Comparison of ENCODE assay signal across 30 cellular contexts in genomic region chr10:28555358-28555757, GRCh38. TPM values are rescaled to one million over a fixed set of nuclear protein-coding genes. Genes with fewer than 3 reads are reported as not detected.
DNase-seq lines count a peak whose midpoint lies in the region; ATAC-seq, FAIRE-seq and TF ChIP-seq lines count a peak whose summit lies in the region.
"Had no signal": no experiment of that assay in that cellular context is flagged by ENCODE, and none has a peak within 500 bp of the region (broad histone marks: within the 10 kb centered on the region; RNA-seq: fewer than 3 reads in every experiment).

No MANE protein-coding gene starts in this region.

- H2BK15ac ChIP-seq in mesenchymal stem cell (ENCODE audit: low read depth, poor library complexity, severe bottlenecking): no peak overlapping the region

- FAIRE-seq in urothelium cell line (lab: Jason Lieb, UNC) (no peak), D721Med (lab: Jason Lieb, UNC) (no peak)
- FAIRE-seq: A549 had no signal

- H3K36me3 Mint-ChIP-seq in activated naive CD4-positive, alpha-beta T cell treated with anti-CD3 and anti-CD28 coated beads, Interleukin-2, amount 50 U/mL, for 24 hours: peaks cover 20% of the 10 kb centered on the region
- peaks cover 22 to 78% of the 10 kb centered on the region in 2 donors for H3K36me3 Mint-ChIP-seq in activated naive CD4-positive, alpha-beta T cell treated with anti-CD3 and anti-CD28 coated beads, Interleukin-2, amount 50 U/mL, for 72 hours
- peaks cover 42% of the 10 kb centered on the region for H3K36me3 Mint-ChIP-seq in WTC11
- peaks cover 50% of the 10 kb centered on the region for H3K36me3 Mint-ChIP-seq in type B pancreatic cell

- peaks cover 13 to 76% of the 10 kb centered on the region in 2 experiments for H3K36me3 ChIP-seq in mesenchymal stem cell (ENCODE audit: control insufficient read depth in 1 of 2, insufficient read depth in 2 of 2, low read depth in 1 of 2, low read length in 2 of 2)
- H3K36me3 ChIP-seq: left ventricle myocardium inferior had no signal

- no peak for ATAC-seq in activated naive CD4-positive, alpha-beta T cell treated with anti-CD3 and anti-CD28 coated beads, Interleukin-2, amount 50 U/mL, for 72 hours
- ATAC-seq in WTC11 (no peak), HG03442 (IDR thresholded peaks at IDR 0.05; ENCODE audit: unreplicated experiment) (no peak)
- ATAC-seq: HCT116; sciatic nerve; stimulated activated naive CD8-positive, alpha-beta T cell treated with anti-CD3 and anti-CD28 coated beads, Interleukin-15, amount 100 ng/mL, for 72 hours had no signal

- TF ChIP-seq CTCF in WTC11 (IDR thresholded peaks at IDR 0.05): no peak
- TF ChIP-seq CTCF in type B pancreatic cell (conservative IDR thresholded peaks at IDR 0.05): no peak
- no peak for TF ChIP-seq CTCF in D721Med (IDR thresholded peaks at IDR 0.05; ENCODE audit: insufficient read depth, missing control alignments)

- H3K4me2 ChIP-seq in mesenchymal stem cell (ENCODE audit: low read length, poor library complexity, severe bottlenecking): no peak overlapping the region
- H3K4me2 ChIP-seq: A549, hepatocyte had no signal

- H3K9ac ChIP-seq in mesenchymal stem cell (ENCODE audit: low read length): no peak overlapping the region

- H3K18ac ChIP-seq in mesenchymal stem cell (ENCODE audit: low read depth in 1 of 2, low read length in 2 of 2): no peak overlapping the region

- peak overlapping the region; percentile 28 for H3K27ac ChIP-seq in mesenchymal stem cell (ENCODE audit: low read length, poor library complexity, severe bottlenecking)
- H3K27ac ChIP-seq: A549, esophagus muscularis mucosa, left ventricle myocardium inferior, RWPE1, SK-N-MC, tibial nerve had no signal

- H3K14ac ChIP-seq in mesenchymal stem cell (ENCODE audit: low read length in 2 of 2): no peak overlapping the region

- DNase-seq in activated naive CD4-positive, alpha-beta T cell treated with anti-CD3 and anti-CD28 coated beads, Interleukin-2, amount 50 U/mL, for 72 hours (ENCODE audit: low spot score in 2 of 2): no peak
- DNase-seq in WTC11 (ENCODE audit: low spot score) (no peak), mesenchymal stem cell (no peak), type B pancreatic cell (ENCODE audit: extremely low spot score, unreplicated experiment) (no peak), urothelium cell line (ENCODE audit: low spot score) (no peak), D721Med (ENCODE audit: insufficient read length, low spot score) (no peak)
- DNase-seq: activated CD4-positive, alpha-beta T cell treated with anti-CD3 and anti-CD28 coated beads, Interleukin-2, amount 10 ng/mL, durations not matched to agents 24 days and 14 days; activated naive CD8-positive, alpha-beta T cell treated with anti-CD3 and anti-CD28 coated beads for 36 hours; BE2C; Calu3; foreskin melanocyte; left ventricle myocardium inferior; midbrain; NCI-H1092; NCI-H2029 treated with DMSO at 0.1 percent for 48 hours; NCI-H2227 treated with DMSO at 0.1 percent for 48 hours; NCI-H774; stimulated activated naive CD8-positive, alpha-beta T cell treated with anti-CD3 and anti-CD28 coated beads, Interleukin-15, amount 100 ng/mL, for 72 hours; T-helper 2 cell had no signal

- no peak overlapping the region for H2BK120ac ChIP-seq in mesenchymal stem cell (ENCODE audit: low read depth, low read length)

- peaks cover 95% of the 10 kb centered on the region for H3K4me1 Mint-ChIP-seq in activated naive CD4-positive, alpha-beta T cell treated with anti-CD3 and anti-CD28 coated beads, Interleukin-2, amount 50 U/mL, for 24 hours
- peaks cover 68% of the 10 kb centered on the region for H3K4me1 Mint-ChIP-seq in WTC11
- peaks cover 53% of the 10 kb centered on the region for H3K4me1 Mint-ChIP-seq in type B pancreatic cell (ENCODE audit: unreplicated experiment)

- H4K91ac ChIP-seq in mesenchymal stem cell (ENCODE audit: low read length): no peak overlapping the region

- H3K79me1 ChIP-seq in mesenchymal stem cell (replicated peaks; ENCODE audit: low read length, poor library complexity, severe bottlenecking): no peaks in the 10 kb centered on the region

- WGBS in mesenchymal stem cell: 100% methylated on average over 2 of the region's 2 CpGs

- CTCF ChIA-PET in WTC11 (lab: Charles Lee): no interaction called here

- H3K9me3 ChIP-seq in mesenchymal stem cell (ENCODE audit: control insufficient read depth, low read length): no peaks in the 10 kb centered on the region
- H3K9me3 ChIP-seq: A549, BE2C, esophagus muscularis mucosa, left ventricle myocardium inferior, tibial nerve had no signal

- no peak overlapping the region for H4K8ac ChIP-seq in mesenchymal stem cell (ENCODE audit: low read length)

- H3K9me3 Mint-ChIP-seq in activated naive CD4-positive, alpha-beta T cell treated with anti-CD3 and anti-CD28 coated beads, Interleukin-2, amount 50 U/mL, for 24 hours: no peaks in the 10 kb centered on the region
- H3K9me3 Mint-ChIP-seq in activated naive CD4-positive, alpha-beta T cell treated with anti-CD3 and anti-CD28 coated beads, Interleukin-2, amount 50 U/mL, for 72 hours: peaks cover 0 to 8% of the 10 kb centered on the region in 2 donors
- H3K9me3 Mint-ChIP-seq in WTC11 (no peaks in the 10 kb centered on the region), type B pancreatic cell (no peaks in the 10 kb centered on the region)
- H3K9me3 Mint-ChIP-seq: activated CD4-positive, alpha-beta T cell treated with anti-CD3 and anti-CD28 coated beads, Interleukin-2, amount 10 ng/mL, durations not matched to agents 24 days and 14 days; activated naive CD8-positive, alpha-beta T cell treated with anti-CD3 and anti-CD28 coated beads for 36 hours; neural crest cell had no signal

- H2BK12ac ChIP-seq in mesenchymal stem cell (ENCODE audit: low read length in 2 of 2): no peak overlapping the region

- no peak overlapping the region for H3K27ac Mint-ChIP-seq in activated naive CD4-positive, alpha-beta T cell treated with anti-CD3 and anti-CD28 coated beads, Interleukin-2, amount 50 U/mL, for 24 hours
- no peak overlapping the region for H3K27ac Mint-ChIP-seq in activated naive CD4-positive, alpha-beta T cell treated with anti-CD3 and anti-CD28 coated beads, Interleukin-2, amount 50 U/mL, for 72 hours
- peak overlapping the region; percentile 90 for H3K27ac Mint-ChIP-seq in WTC11
- peak overlapping the region; percentile 45 for H3K27ac Mint-ChIP-seq in type B pancreatic cell
- H3K27ac Mint-ChIP-seq: activated naive CD8-positive, alpha-beta T cell treated with anti-CD3 and anti-CD28 coated beads for 36 hours; stimulated activated naive CD8-positive, alpha-beta T cell treated with anti-CD3 and anti-CD28 coated beads, Interleukin-15, amount 100 ng/mL, for 72 hours had no signal

- no peak overlapping the region for H3K23ac ChIP-seq in mesenchymal stem cell (ENCODE audit: low read length in 2 of 2)

- POLR2A ChIA-PET in WTC11 (lab: Charles Lee): interaction anchor here (1.1 kb wide), 1 partner anchor 10 kb away, joined by 3 read pairs; no protein-coding TSS in a partner anchor

- H3K4me3 Mint-ChIP-seq in activated naive CD4-positive, alpha-beta T cell treated with anti-CD3 and anti-CD28 coated beads, Interleukin-2, amount 50 U/mL, for 24 hours: peak overlapping the region; percentile 16
- no peak overlapping the region for H3K4me3 Mint-ChIP-seq in WTC11
- H3K4me3 Mint-ChIP-seq in type B pancreatic cell: no peak overlapping the region
- H3K4me3 Mint-ChIP-seq: activated CD4-positive, alpha-beta T cell treated with anti-CD3 and anti-CD28 coated beads, Interleukin-2, amount 10 ng/mL, durations not matched to agents 24 days and 14 days; activated naive CD8-positive, alpha-beta T cell treated with anti-CD3 and anti-CD28 coated beads for 36 hours; neural crest cell; stimulated activated naive CD8-positive, alpha-beta T cell treated with anti-CD3 and anti-CD28 coated beads, Interleukin-15, amount 100 ng/mL, for 72 hours had no signal

- no peaks in the 10 kb centered on the region for H3K27me3 Mint-ChIP-seq in activated naive CD4-positive, alpha-beta T cell treated with anti-CD3 and anti-CD28 coated beads, Interleukin-2, amount 50 U/mL, for 24 hours
- H3K27me3 Mint-ChIP-seq in WTC11 (ENCODE audit: low read depth) (no peaks in the 10 kb centered on the region), type B pancreatic cell (no peaks in the 10 kb centered on the region)
- H3K27me3 Mint-ChIP-seq: activated CD4-positive, alpha-beta T cell treated with anti-CD3 and anti-CD28 coated beads, Interleukin-2, amount 10 ng/mL, durations not matched to agents 24 days and 14 days; activated naive CD8-positive, alpha-beta T cell treated with anti-CD3 and anti-CD28 coated beads for 36 hours; stimulated activated naive CD8-positive, alpha-beta T cell treated with anti-CD3 and anti-CD28 coated beads, Interleukin-15, amount 100 ng/mL, for 72 hours had no signal

- H3K4me1 ChIP-seq in mesenchymal stem cell (ENCODE audit: control insufficient read depth, insufficient read depth, low read depth, low read length): peaks cover 10% of the 10 kb centered on the region
- H3K4me1 ChIP-seq: BE2C had no signal

- H3K4ac ChIP-seq in mesenchymal stem cell (ENCODE audit: low read depth in 1 of 2, low read length in 2 of 2): no peak overlapping the region

- H2BK5ac ChIP-seq in mesenchymal stem cell (ENCODE audit: low read depth, low read length, poor library complexity, severe bottlenecking): no peak overlapping the region

- H2AK5ac ChIP-seq in mesenchymal stem cell (ENCODE audit: low read length, severe bottlenecking): no peak overlapping the region

- no peak overlapping the region for H3K4me3 ChIP-seq in mesenchymal stem cell (ENCODE audit: insufficient read depth in 1 of 2, low read depth in 1 of 2, low read length in 2 of 2)
- H3K4me3 ChIP-seq: A549, esophagus muscularis mucosa, hepatocyte, left ventricle myocardium inferior, SK-N-MC, tibial nerve had no signal

- no peaks in the 10 kb centered on the region for H3K27me3 ChIP-seq in mesenchymal stem cell (ENCODE audit: control insufficient read depth in 1 of 2, insufficient read depth in 1 of 2, low read length in 2 of 2)
- H3K27me3 ChIP-seq: BE2C, esophagus muscularis mucosa, hepatocyte, tibial nerve had no signal

- no peak overlapping the region for H2AFZ ChIP-seq in mesenchymal stem cell (ENCODE audit: low read depth, low read length)
- H2AFZ ChIP-seq: hepatocyte had no signal

TF ChIP-seq in WTC11, 78 proteins besides CTCF, POLR2A, EP300 and RAD21 (continues in another document):
- TF ChIP-seq GTF2I (CRISPR knock-in tag; conservative IDR thresholded peaks at IDR 0.05) (no peak), KAT7 (CRISPR knock-in tag; IDR thresholded peaks at IDR 0.05; ENCODE audit: borderline replicate concordance) (no peak), ELF4 (CRISPR knock-in tag; IDR thresholded peaks at IDR 0.05; ENCODE audit: low read depth) (no peak)

RNA-seq across cellular contexts. Expression of gene WAC, which starts 22.4 kb away (rescaled TPM):
- 100 to 1,000 TPM; 119 to 120 TPM for total RNA-seq in activated naive CD4-positive, alpha-beta T cell treated with anti-CD3 and anti-CD28 coated beads, Interleukin-2, amount 50 U/mL, for 72 hours
- 108 to 115 TPM (median 111 TPM) in 3 replicates for total RNA-seq in WTC11 (2021)
- 94.3 TPM for polyA plus RNA-seq in mesenchymal stem cell (2013, experiment 1 of 2)
- 90.8 TPM for polyA plus RNA-seq in mesenchymal stem cell (2013, experiment 2 of 2)
- total RNA-seq in type B pancreatic cell (ENCODE audit: low replicate concordance): 110 and 115 TPM in 2 replicates

Comparison
In these comparisons a context has a peak if more than half of its experiments do, and no peak if none do; other contexts are left out.
1. H3K27ac Mint-ChIP-seq: peak in WTC11 (single experiment) and type B pancreatic cell (single experiment); none in activated naive CD4-positive, alpha-beta T cell treated with anti-CD3 and anti-CD28 coated beads, Interleukin-2, amount 50 U/mL, for 24 hours (single experiment) and activated naive CD4-positive, alpha-beta T cell treated with anti-CD3 and anti-CD28 coated beads, Interleukin-2, amount 50 U/mL, for 72 hours (0 of 2).